In genomic region chr3:101848754-101849713, GRCh38 we compare ENCODE assay signal across 8 cellular contexts. TPM values are rescaled to one million over a fixed set of nuclear protein-coding genes. Genes with fewer than 3 reads are reported as not detected.
DNase-seq lines count a peak whose midpoint lies in the region; TF ChIP-seq lines count a peak whose summit lies in the region.

Gene NFKBIZ (plus strand): TSS chr3:101849514. CDS start chr3:101849629, 115 bp downstream.

- H3K4me1 Mint-ChIP-seq in activated naive CD4-positive, alpha-beta T cell treated with anti-CD3 and anti-CD28 coated beads for 36 hours (ENCODE audit: low read depth) = peaks cover 37% of the 10 kb centered on the region

- peaks cover 13% of the 10 kb centered on the region; the same call in 1 of the 2 replicates for H3K4me1 ChIP-seq in ES-I3 (ENCODE audit: insufficient read depth, low read length)
- H3K4me1 ChIP-seq in HAP-1 = peaks cover 11% of the 10 kb centered on the region
- H3K4me1 ChIP-seq in neutrophil (ENCODE audit: control insufficient read depth in 1 of 2, insufficient read depth in 1 of 2, low read depth in 1 of 2, low read length in 1 of 2) = peaks cover 60 to 61% of the 10 kb centered on the region in 2 experiments

- peak; percentile 44 for TF ChIP-seq CTCF in neutrophil (IDR thresholded peaks at IDR 0.05)

- H3K4me3 ChIP-seq in HAP-1 (peak within 1 kb of the TSS; percentile 69), MG63 (peak within 1 kb of the TSS; percentile 77), neutrophil (ENCODE audit: low read depth in 1 of 2, low read length in 1 of 2) (peak within 1 kb of the TSS; percentile 90 to 97)

- intact Hi-C loops in activated naive CD4-positive, alpha-beta T cell treated with anti-CD3 and anti-CD28 coated beads for 36 hours (cut with micrococcal nuclease) = loop anchor here (1.0 kb wide), 4 partner anchors 12 to 173 kb away; partner anchors contain the start of genes CEP97 and NXPE3

- H3K27me3 ChIP-seq in HAP-1 (ENCODE audit: low read depth) (no peaks in the 10 kb centered on the region), MG63 (no peaks in the 10 kb centered on the region), neutrophil (no peaks in the 10 kb centered on the region)

- H3K4me3 Mint-ChIP-seq in activated naive CD4-positive, alpha-beta T cell treated with anti-CD3 and anti-CD28 coated beads for 36 hours = peak within 1 kb of the TSS; percentile 98

- no peaks in the 10 kb centered on the region for H3K9me3 Mint-ChIP-seq in activated naive CD4-positive, alpha-beta T cell treated with anti-CD3 and anti-CD28 coated beads for 36 hours

- CTCF ChIA-PET in activated naive CD4-positive, alpha-beta T cell treated with anti-CD3 and anti-CD28 coated beads for 36 hours (lab: Charles Lee) = interaction anchor here (0.5 to 1.8 kb wide), 8 partner anchors 13 to 275 kb away, joined by 3 to 8 read pairs (median 4); partner anchors contain the start of gene PCNP

- DNase-seq in HAP-1 (ENCODE audit: low spot score in 2 of 2) (peak; percentile 82 to 96), MG63 (peak; percentile 98), SK-N-DZ (ENCODE audit: low spot score) (peak; percentile 62), germinal center (ENCODE audit: low spot score) (peak; percentile 95), substantia nigra (lab: John Stamatoyannopoulos, UW) (peak; percentile 49 to 96 (median 82))
- peak; percentile 97 for DNase-seq in activated naive CD4-positive, alpha-beta T cell treated with anti-CD3 and anti-CD28 coated beads for 36 hours

- peak within 1 kb of the TSS; percentile 100 for H3K27ac Mint-ChIP-seq in activated naive CD4-positive, alpha-beta T cell treated with anti-CD3 and anti-CD28 coated beads for 36 hours

- no peaks in the 10 kb centered on the region for H3K9me3 ChIP-seq in ES-I3 (ENCODE audit: control insufficient read depth, insufficient read depth, low read length)
- H3K9me3 ChIP-seq in HAP-1 = no peaks in the 10 kb centered on the region
- H3K9me3 ChIP-seq in MG63 = no peaks in the 10 kb centered on the region
- H3K9me3 ChIP-seq in neutrophil = no peaks in the 10 kb centered on the region

- peaks cover 42% of the 10 kb centered on the region for H3K36me3 Mint-ChIP-seq in activated naive CD4-positive, alpha-beta T cell treated with anti-CD3 and anti-CD28 coated beads for 36 hours (ENCODE audit: low read depth)

- H3K36me3 ChIP-seq in ES-I3 (ENCODE audit: insufficient read depth, low read length) = peaks cover 14% of the 10 kb centered on the region; the same call in 1 of the 2 replicates
- H3K36me3 ChIP-seq in HAP-1 (replicated peaks) = peaks cover 15% of the 10 kb centered on the region
- H3K36me3 ChIP-seq in MG63 = peaks cover 36% of the 10 kb centered on the region
- peaks cover 23% of the 10 kb centered on the region for H3K36me3 ChIP-seq in neutrophil

- peak within 1 kb of the TSS; percentile 96 for H3K27ac ChIP-seq in neutrophil
- H3K27ac ChIP-seq in substantia nigra (ENCODE audit: low read depth, low read length, poor library complexity, severe bottlenecking) = peak within 1 kb of the TSS; percentile 87

- no peaks in the 10 kb centered on the region for H3K27me3 Mint-ChIP-seq in activated naive CD4-positive, alpha-beta T cell treated with anti-CD3 and anti-CD28 coated beads for 36 hours (ENCODE audit: low read depth)

- in situ Hi-C loops in HAP-1 (cut with MboI; ENCODE audit: low sequenced_read_pairs) = no loop called here

- H3K9ac ChIP-seq in ES-I3 (ENCODE audit: low read depth, low read length) = peak within 1 kb of the TSS; percentile 75

RNA-seq across cellular contexts. Expression of gene NFKBIZ, which starts in this region (rescaled TPM):
- 7.4 and 19.1 TPM in 2 replicates for total RNA-seq in MG63 (2014; rRNA removed; shearing (Covaris generic); ENCODE audit: low replicate concordance)
- polyA plus RNA-seq in SK-N-DZ (2014; cell fraction: cytosol; rRNA removed) = 0.86 and 1.9 TPM in 2 replicates
- 2.1 and 7.6 TPM in 2 replicates for polyA plus RNA-seq in SK-N-DZ (2014; cell fraction: nucleus; rRNA removed)
- total RNA-seq in activated naive CD4-positive, alpha-beta T cell treated with anti-CD3 and anti-CD28 coated beads for 36 hours = 10 to 100 TPM; 79.3 to 85.0 TPM

Comparison
In these comparisons a context has a peak if more than half of its experiments do, and no peak if none do; other contexts are left out.
1. Peak in every context shown above with its lines: DNase-seq, H3K4me3 ChIP-seq and H3K27ac ChIP-seq.